In genomic region chr20:21182832-21183563, GRCh38 we compare ENCODE assay signal across 11 cellular contexts. TPM values are rescaled to one million over a fixed set of nuclear protein-coding genes. Genes with fewer than 3 reads are reported as not detected.
DNase-seq lines count a peak whose midpoint lies in the region; ATAC-seq, FAIRE-seq and TF ChIP-seq lines count a peak whose summit lies in the region.
"Had no signal": no experiment of that assay in that cellular context is flagged by ENCODE, and none has a peak within 500 bp of the region (broad histone marks: within the 10 kb centered on the region; RNA-seq: fewer than 3 reads in every experiment).

No MANE protein-coding gene starts in this region.

- intact Hi-C loops in left ventricle myocardium superior (cut with micrococcal nuclease), result no loop called here

- H3K27ac Mint-ChIP-seq in WTC11, result peak overlapping the region; percentile 28; the same call in 1 of the 2 replicates
- no peak overlapping the region for H3K27ac Mint-ChIP-seq in activated naive CD8-positive, alpha-beta T cell treated with anti-CD3 and anti-CD28 coated beads for 36 hours
- H3K27ac Mint-ChIP-seq: stimulated activated naive CD8-positive, alpha-beta T cell treated with anti-CD3 and anti-CD28 coated beads, Interleukin-15, amount 100 ng/mL, for 72 hours had no signal

- peaks cover 56% of the 10 kb centered on the region for H3K4me1 Mint-ChIP-seq in WTC11
- no peaks in the 10 kb centered on the region for H3K4me1 Mint-ChIP-seq in activated naive CD8-positive, alpha-beta T cell treated with anti-CD3 and anti-CD28 coated beads for 36 hours

- no peak for FAIRE-seq in HTR-8/SVneo (lab: Jason Lieb, UNC)
- no peak for FAIRE-seq in urothelium cell line (lab: Jason Lieb, UNC)

- peaks cover 2% of the 10 kb centered on the region for H3K36me3 Mint-ChIP-seq in WTC11
- H3K36me3 Mint-ChIP-seq in activated naive CD8-positive, alpha-beta T cell treated with anti-CD3 and anti-CD28 coated beads for 36 hours, result peaks cover 5% of the 10 kb centered on the region

- no peak overlapping the region for H3K4me3 Mint-ChIP-seq in WTC11
- H3K4me3 Mint-ChIP-seq in activated naive CD8-positive, alpha-beta T cell treated with anti-CD3 and anti-CD28 coated beads for 36 hours, result no peak overlapping the region
- H3K4me3 Mint-ChIP-seq: stimulated activated naive CD8-positive, alpha-beta T cell treated with anti-CD3 and anti-CD28 coated beads, Interleukin-15, amount 100 ng/mL, for 72 hours had no signal

- no peak for TF ChIP-seq CTCF in WTC11 (IDR thresholded peaks at IDR 0.05)

- no peaks in the 10 kb centered on the region for H3K27me3 Mint-ChIP-seq in WTC11 (ENCODE audit: low read depth)
- H3K27me3 Mint-ChIP-seq in activated naive CD8-positive, alpha-beta T cell treated with anti-CD3 and anti-CD28 coated beads for 36 hours, result no peaks in the 10 kb centered on the region
- H3K27me3 Mint-ChIP-seq: stimulated activated naive CD8-positive, alpha-beta T cell treated with anti-CD3 and anti-CD28 coated beads, Interleukin-15, amount 100 ng/mL, for 72 hours had no signal

- ATAC-seq in WTC11 (no peak), left ventricle myocardium superior (peak; percentile 88)
- ATAC-seq: stimulated activated naive CD8-positive, alpha-beta T cell treated with anti-CD3 and anti-CD28 coated beads, Interleukin-15, amount 100 ng/mL, for 72 hours had no signal

- POLR2A ChIA-PET in WTC11 (lab: Charles Lee), result interaction anchor here (0.6 kb wide), 1 partner anchor 105 kb away, joined by 4 read pairs; no protein-coding TSS in a partner anchor

- DNase-seq in HTR-8/SVneo (ENCODE audit: insufficient read length, low spot score) (peak; percentile 78), WTC11 (ENCODE audit: low spot score) (no peak), left ventricle myocardium superior (no peak), urothelium cell line (ENCODE audit: low spot score) (peak; percentile 73), NCI-H345 (lab: John Stamatoyannopoulos, UW) (no peak)
- DNase-seq in activated naive CD8-positive, alpha-beta T cell treated with anti-CD3 and anti-CD28 coated beads for 36 hours, result no peak
- DNase-seq in central memory CD4-positive, alpha-beta T cell, result no peak
- DNase-seq: activated naive CD4-positive, alpha-beta T cell treated with anti-CD3 and anti-CD28 coated beads, Interleukin-2, amount 50 U/mL, for 16 hours; hippocampal formation; NCI-H1092 treated with DMSO at 0.1 percent for 48 hours; stimulated activated naive CD8-positive, alpha-beta T cell treated with anti-CD3 and anti-CD28 coated beads, Interleukin-15, amount 100 ng/mL, for 72 hours had no signal

- CTCF ChIA-PET in WTC11 (lab: Charles Lee), result interaction anchor here (0.6 to 0.7 kb wide), 2 partner anchors 59 to 103 kb away, joined by 3 read pairs; no protein-coding TSS in a partner anchor

- peaks cover 1% of the 10 kb centered on the region for H3K9me3 Mint-ChIP-seq in WTC11
- no peaks in the 10 kb centered on the region for H3K9me3 Mint-ChIP-seq in activated naive CD8-positive, alpha-beta T cell treated with anti-CD3 and anti-CD28 coated beads for 36 hours
- H3K9me3 Mint-ChIP-seq: stimulated activated naive CD8-positive, alpha-beta T cell treated with anti-CD3 and anti-CD28 coated beads, Interleukin-15, amount 100 ng/mL, for 72 hours had no signal

TF ChIP-seq in WTC11, 78 proteins besides CTCF, POLR2A, EP300 and RAD21:
- TF ChIP-seq, protein P1, sequence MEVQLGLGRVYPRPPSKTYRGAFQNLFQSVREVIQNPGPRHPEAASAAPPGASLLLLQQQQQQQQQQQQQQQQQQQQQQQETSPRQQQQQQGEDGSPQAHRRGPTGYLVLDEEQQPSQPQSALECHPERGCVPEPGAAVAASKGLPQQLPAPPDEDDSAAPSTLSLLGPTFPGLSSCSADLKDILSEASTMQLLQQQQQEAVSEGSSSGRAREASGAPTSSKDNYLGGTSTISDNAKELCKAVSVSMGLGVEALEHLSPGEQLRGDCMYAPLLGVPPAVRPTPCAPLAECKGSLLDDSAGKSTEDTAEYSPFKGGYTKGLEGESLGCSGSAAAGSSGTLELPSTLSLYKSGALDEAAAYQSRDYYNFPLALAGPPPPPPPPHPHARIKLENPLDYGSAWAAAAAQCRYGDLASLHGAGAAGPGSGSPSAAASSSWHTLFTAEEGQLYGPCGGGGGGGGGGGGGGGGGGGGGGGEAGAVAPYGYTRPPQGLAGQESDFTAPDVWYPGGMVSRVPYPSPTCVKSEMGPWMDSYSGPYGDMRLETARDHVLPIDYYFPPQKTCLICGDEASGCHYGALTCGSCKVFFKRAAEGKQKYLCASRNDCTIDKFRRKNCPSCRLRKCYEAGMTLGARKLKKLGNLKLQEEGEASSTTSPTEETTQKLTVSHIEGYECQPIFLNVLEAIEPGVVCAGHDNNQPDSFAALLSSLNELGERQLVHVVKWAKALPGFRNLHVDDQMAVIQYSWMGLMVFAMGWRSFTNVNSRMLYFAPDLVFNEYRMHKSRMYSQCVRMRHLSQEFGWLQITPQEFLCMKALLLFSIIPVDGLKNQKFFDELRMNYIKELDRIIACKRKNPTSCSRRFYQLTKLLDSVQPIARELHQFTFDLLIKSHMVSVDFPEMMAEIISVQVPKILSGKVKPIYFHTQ (CRISPR knock-in tag; IDR thresholded peaks at IDR 0.05), result no peak
- TF ChIP-seq MXD4 (CRISPR knock-in tag; IDR thresholded peaks at IDR 0.05; ENCODE audit: borderline replicate concordance) (no peak), PRRX2 (CRISPR knock-in tag; IDR thresholded peaks at IDR 0.05) (no peak), NFYB (CRISPR knock-in tag; conservative IDR thresholded peaks at IDR 0.05; ENCODE audit: low read depth) (no peak), TEAD4 (CRISPR knock-in tag; IDR thresholded peaks at IDR 0.05) (no peak), ZNF121 (CRISPR knock-in tag; IDR thresholded peaks at IDR 0.05) (no peak), ZNF232 (CRISPR knock-in tag; IDR thresholded peaks at IDR 0.05) (no peak)
- TF ChIP-seq, protein P2, sequence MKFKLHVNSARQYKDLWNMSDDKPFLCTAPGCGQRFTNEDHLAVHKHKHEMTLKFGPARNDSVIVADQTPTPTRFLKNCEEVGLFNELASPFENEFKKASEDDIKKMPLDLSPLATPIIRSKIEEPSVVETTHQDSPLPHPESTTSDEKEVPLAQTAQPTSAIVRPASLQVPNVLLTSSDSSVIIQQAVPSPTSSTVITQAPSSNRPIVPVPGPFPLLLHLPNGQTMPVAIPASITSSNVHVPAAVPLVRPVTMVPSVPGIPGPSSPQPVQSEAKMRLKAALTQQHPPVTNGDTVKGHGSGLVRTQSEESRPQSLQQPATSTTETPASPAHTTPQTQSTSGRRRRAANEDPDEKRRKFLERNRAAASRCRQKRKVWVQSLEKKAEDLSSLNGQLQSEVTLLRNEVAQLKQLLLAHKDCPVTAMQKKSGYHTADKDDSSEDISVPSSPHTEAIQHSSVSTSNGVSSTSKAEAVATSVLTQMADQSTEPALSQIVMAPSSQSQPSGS (CRISPR knock-in tag; IDR thresholded peaks at IDR 0.05; ENCODE audit: borderline replicate concordance, low read depth), result no peak
- TF ChIP-seq, protein P3, sequence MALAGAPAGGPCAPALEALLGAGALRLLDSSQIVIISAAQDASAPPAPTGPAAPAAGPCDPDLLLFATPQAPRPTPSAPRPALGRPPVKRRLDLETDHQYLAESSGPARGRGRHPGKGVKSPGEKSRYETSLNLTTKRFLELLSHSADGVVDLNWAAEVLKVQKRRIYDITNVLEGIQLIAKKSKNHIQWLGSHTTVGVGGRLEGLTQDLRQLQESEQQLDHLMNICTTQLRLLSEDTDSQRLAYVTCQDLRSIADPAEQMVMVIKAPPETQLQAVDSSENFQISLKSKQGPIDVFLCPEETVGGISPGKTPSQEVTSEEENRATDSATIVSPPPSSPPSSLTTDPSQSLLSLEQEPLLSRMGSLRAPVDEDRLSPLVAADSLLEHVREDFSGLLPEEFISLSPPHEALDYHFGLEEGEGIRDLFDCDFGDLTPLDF (CRISPR knock-in tag; IDR thresholded peaks at IDR 0.05), result no peak
- TF ChIP-seq, protein P4, sequence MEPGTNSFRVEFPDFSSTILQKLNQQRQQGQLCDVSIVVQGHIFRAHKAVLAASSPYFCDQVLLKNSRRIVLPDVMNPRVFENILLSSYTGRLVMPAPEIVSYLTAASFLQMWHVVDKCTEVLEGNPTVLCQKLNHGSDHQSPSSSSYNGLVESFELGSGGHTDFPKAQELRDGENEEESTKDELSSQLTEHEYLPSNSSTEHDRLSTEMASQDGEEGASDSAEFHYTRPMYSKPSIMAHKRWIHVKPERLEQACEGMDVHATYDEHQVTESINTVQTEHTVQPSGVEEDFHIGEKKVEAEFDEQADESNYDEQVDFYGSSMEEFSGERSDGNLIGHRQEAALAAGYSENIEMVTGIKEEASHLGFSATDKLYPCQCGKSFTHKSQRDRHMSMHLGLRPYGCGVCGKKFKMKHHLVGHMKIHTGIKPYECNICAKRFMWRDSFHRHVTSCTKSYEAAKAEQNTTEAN (CRISPR knock-in tag; IDR thresholded peaks at IDR 0.05), result no peak
- TF ChIP-seq, protein P5, sequence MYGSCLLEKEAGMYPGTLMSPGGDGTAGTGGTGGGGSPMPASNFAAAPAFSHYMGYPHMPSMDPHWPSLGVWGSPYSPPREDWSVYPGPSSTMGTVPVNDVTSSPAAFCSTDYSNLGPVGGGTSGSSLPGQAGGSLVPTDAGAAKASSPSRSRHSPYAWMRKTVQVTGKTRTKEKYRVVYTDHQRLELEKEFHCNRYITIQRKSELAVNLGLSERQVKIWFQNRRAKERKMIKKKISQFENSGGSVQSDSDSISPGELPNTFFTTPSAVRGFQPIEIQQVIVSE (CRISPR knock-in tag; IDR thresholded peaks at IDR 0.05; ENCODE audit: borderline replicate concordance), result no peak

RNA-seq across cellular contexts. Expression of gene KIZ, which starts 57.1 kb away (rescaled TPM):
- 39.6 to 43.6 TPM (median 41.8 TPM) in 3 replicates for total RNA-seq in WTC11 (2021)
- total RNA-seq in left ventricle myocardium superior, result 41.9 TPM
- 10 to 100 TPM in 1 of 2 experiments, 1 to 10 TPM in 1; 9.6 to 15.7 TPM for total RNA-seq in activated naive CD8-positive, alpha-beta T cell treated with anti-CD3 and anti-CD28 coated beads for 36 hours

Comparison
In these comparisons a context has a peak if more than half of its experiments do, and no peak if none do; other contexts are left out.
1. DNase-seq: peak in HTR-8/SVneo (single experiment) and urothelium cell line (single experiment); none in WTC11 (single experiment), left ventricle myocardium superior (single experiment), activated naive CD8-positive, alpha-beta T cell treated with anti-CD3 and anti-CD28 coated beads for 36 hours (single experiment), central memory CD4-positive, alpha-beta T cell (single experiment) and NCI-H345 (single experiment).